Comparison of ENCODE assay signal across 14 cellular contexts in the genomic region with DNA sequence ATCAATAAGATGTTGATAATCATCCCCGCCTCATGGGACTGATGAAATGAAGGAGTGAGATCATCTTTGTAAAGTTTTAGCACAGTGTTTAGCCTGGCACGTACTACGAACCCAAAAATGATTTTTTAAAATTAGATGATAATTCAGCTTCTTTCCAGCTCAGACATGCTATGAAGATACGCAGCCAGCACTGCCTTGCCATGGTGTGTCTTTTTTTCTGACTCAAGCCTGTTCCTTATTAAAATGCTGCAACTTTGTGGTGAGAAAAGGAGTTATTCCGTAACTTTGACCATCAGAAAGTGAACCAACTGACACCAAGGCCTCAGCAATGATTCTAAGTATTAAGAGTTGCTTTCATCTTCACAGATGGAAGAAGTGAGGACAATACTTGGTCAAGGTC.
"Had no signal": no experiment of that assay in that cellular context is flagged by ENCODE, and none has a peak within 500 bp of the region (broad histone marks: within the 10 kb centered on the region; RNA-seq: fewer than 3 reads in every experiment).

No MANE protein-coding gene starts in this region.

- DNase-seq: gastrocnemius medialis; heart right ventricle; hypothalamus; mammary epithelial cell; naive thymus-derived CD4-positive, alpha-beta T cell; small intestine; stimulated activated CD4-positive, alpha-beta T cell treated with anti-CD3 and anti-CD28 coated beads, Interleukin-12 subunit alpha, Interleukin-12 subunit beta, amount 100 ng/mL, for 4 hours; stimulated activated naive CD4-positive, alpha-beta T cell; stomach; substantia nigra; uterus had no signal

- H3K9me3 ChIP-seq: gastrocnemius medialis, heart right ventricle, neutrophil, right atrium auricular region, stomach, uterus had no signal

- H3K27me3 ChIP-seq: gastrocnemius medialis, heart right ventricle, neutrophil, right atrium auricular region, stomach, uterus had no signal

- H3K27ac ChIP-seq: gastrocnemius medialis, heart right ventricle, neutrophil, right atrium auricular region, stomach, uterus had no signal

- H3K4me3 ChIP-seq: gastrocnemius medialis, heart right ventricle, right atrium auricular region, stomach, uterus had no signal

- H3K36me3 ChIP-seq: gastrocnemius medialis, heart right ventricle, neutrophil, right atrium auricular region, stomach, uterus had no signal

- H3K4me1 ChIP-seq: stomach, uterus had no signal

- ATAC-seq: gastrocnemius medialis; heart right ventricle; left lobe of liver; naive thymus-derived CD4-positive, alpha-beta T cell had no signal
